ENCODE assay signal across 8 cellular contexts in genomic region chr3:185823280-185824044, GRCh38. TPM values are rescaled to one million over a fixed set of nuclear protein-coding genes. Genes with fewer than 3 reads are reported as not detected.
A peak's percentile ranks its signal among the peaks of the same experiment; 100 is the strongest.
DNase-seq lines count a peak whose midpoint lies in the region; ATAC-seq and TF ChIP-seq lines count a peak whose summit lies in the region.

No MANE protein-coding gene starts in this region.

- peaks cover 79% of the 10 kb centered on the region for H3K27me3 Mint-ChIP-seq in T-helper 1 cell treated with Interleukin-12 subunit alpha and Interleukin-12 subunit beta and Interleukin-4 antibody, amounts not matched to agents 30 μg/mL and 1 μg/mL, for 36 hours (ENCODE audit: low read depth)

- ATAC-seq in lung (ENCODE audit: insufficient read depth, low FRiP score) (no peak), HG02759 (IDR thresholded peaks at IDR 0.05; ENCODE audit: unreplicated experiment) (no peak), GM21447 (IDR thresholded peaks at IDR 0.05; ENCODE audit: unreplicated experiment) (no peak)

- H3K27me3 ChIP-seq in HAP-1 (ENCODE audit: low read depth) (no peaks in the 10 kb centered on the region), lung (ENCODE audit: control insufficient read depth, insufficient read depth) (no peaks in the 10 kb centered on the region), thymus (ENCODE audit: control insufficient read depth, insufficient read depth) (peaks cover 33% of the 10 kb centered on the region)

- peak overlapping the region in 1 of 2 donors; percentile 80 for H3K27ac ChIP-seq in lung (ENCODE audit: low read depth in 1 of 2, low read length in 1 of 2)
- H3K27ac ChIP-seq in thymus (ENCODE audit: low read depth): no peak overlapping the region

- H3K4me1 Mint-ChIP-seq in T-helper 1 cell treated with Interleukin-12 subunit alpha and Interleukin-12 subunit beta and Interleukin-4 antibody, amounts not matched to agents 30 μg/mL and 1 μg/mL, for 36 hours (ENCODE audit: low read depth): peaks cover 9% of the 10 kb centered on the region

- no peak overlapping the region for H3K27ac Mint-ChIP-seq in T-helper 1 cell treated with Interleukin-12 subunit alpha and Interleukin-12 subunit beta and Interleukin-4 antibody, amounts not matched to agents 30 μg/mL and 1 μg/mL, for 36 hours

- no peaks in the 10 kb centered on the region for H3K9me3 Mint-ChIP-seq in T-helper 1 cell treated with Interleukin-12 subunit alpha and Interleukin-12 subunit beta and Interleukin-4 antibody, amounts not matched to agents 30 μg/mL and 1 μg/mL, for 36 hours

- DNase-seq in AG08396 (ENCODE audit: low spot score) (peak; percentile 51), HAP-1 (ENCODE audit: low spot score in 2 of 2) (peak in 1 of 2 experiments; percentile 65), ecto neural progenitor cell (ENCODE audit: low spot score) (peak; percentile 72), lung (ENCODE audit: low spot score) (peak; percentile 37)

- WGBS in lung, 2 donors: 0 to 1% methylated on average over 66 to 79 of the region's 79 CpGs
- under 1% methylated on average over 79 of the region's 79 CpGs for WGBS in thymus

- no peak for TF ChIP-seq CTCF in lung (IDR thresholded peaks at IDR 0.05; ENCODE audit: control extremely low read depth, extremely low read depth)

- H3K4me3 Mint-ChIP-seq in T-helper 1 cell treated with Interleukin-12 subunit alpha and Interleukin-12 subunit beta and Interleukin-4 antibody, amounts not matched to agents 30 μg/mL and 1 μg/mL, for 36 hours: peak overlapping the region; percentile 83

- no peaks in the 10 kb centered on the region for H3K36me3 Mint-ChIP-seq in T-helper 1 cell treated with Interleukin-12 subunit alpha and Interleukin-12 subunit beta and Interleukin-4 antibody, amounts not matched to agents 30 μg/mL and 1 μg/mL, for 36 hours (ENCODE audit: low read depth)

- peaks cover 42% of the 10 kb centered on the region for H3K4me1 ChIP-seq in HAP-1
- H3K4me1 ChIP-seq in lung (ENCODE audit: control insufficient read depth in 2 of 2, insufficient read depth in 2 of 2, low read length in 2 of 2): no peaks in the 10 kb centered on the region
- peaks cover 7% of the 10 kb centered on the region for H3K4me1 ChIP-seq in thymus (ENCODE audit: control insufficient read depth, insufficient read depth, low read length)

- H3K36me3 ChIP-seq in HAP-1 (replicated peaks) (no peaks in the 10 kb centered on the region; the same call in 1 of the 2 replicates), lung (ENCODE audit: control insufficient read depth in 2 of 2, insufficient read depth in 2 of 2, low read length in 2 of 2) (no peaks in the 10 kb centered on the region), thymus (ENCODE audit: control insufficient read depth, insufficient read depth) (no peaks in the 10 kb centered on the region)

- H3K4me3 ChIP-seq in HAP-1 (peak overlapping the region; percentile 81), lung (peak overlapping the region; percentile 60), thymus (ENCODE audit: low read length) (peak overlapping the region; percentile 79)

- in situ Hi-C loops in HAP-1 (cut with MboI; ENCODE audit: low sequenced_read_pairs): no loop called here

- H3K9me3 ChIP-seq in HAP-1: no peaks in the 10 kb centered on the region
- no peaks in the 10 kb centered on the region for H3K9me3 ChIP-seq in lung (ENCODE audit: control insufficient read depth in 2 of 2, insufficient read depth in 1 of 2, low read length in 1 of 2)
- H3K9me3 ChIP-seq in thymus (ENCODE audit: control insufficient read depth): no peaks in the 10 kb centered on the region

RNA-seq across cellular contexts. Expression of gene IGF2BP2, which starts 1.4 kb away (rescaled TPM):
- total RNA-seq in lung: 10 to 100 TPM; 15.6 to 92.6 TPM
- polyA plus RNA-seq in lung (1 to 10 TPM; 7.8 to 8.1 TPM), thymus (2.0 TPM)
